10 cellular contexts compared by ENCODE assay signal in the genomic region with DNA sequence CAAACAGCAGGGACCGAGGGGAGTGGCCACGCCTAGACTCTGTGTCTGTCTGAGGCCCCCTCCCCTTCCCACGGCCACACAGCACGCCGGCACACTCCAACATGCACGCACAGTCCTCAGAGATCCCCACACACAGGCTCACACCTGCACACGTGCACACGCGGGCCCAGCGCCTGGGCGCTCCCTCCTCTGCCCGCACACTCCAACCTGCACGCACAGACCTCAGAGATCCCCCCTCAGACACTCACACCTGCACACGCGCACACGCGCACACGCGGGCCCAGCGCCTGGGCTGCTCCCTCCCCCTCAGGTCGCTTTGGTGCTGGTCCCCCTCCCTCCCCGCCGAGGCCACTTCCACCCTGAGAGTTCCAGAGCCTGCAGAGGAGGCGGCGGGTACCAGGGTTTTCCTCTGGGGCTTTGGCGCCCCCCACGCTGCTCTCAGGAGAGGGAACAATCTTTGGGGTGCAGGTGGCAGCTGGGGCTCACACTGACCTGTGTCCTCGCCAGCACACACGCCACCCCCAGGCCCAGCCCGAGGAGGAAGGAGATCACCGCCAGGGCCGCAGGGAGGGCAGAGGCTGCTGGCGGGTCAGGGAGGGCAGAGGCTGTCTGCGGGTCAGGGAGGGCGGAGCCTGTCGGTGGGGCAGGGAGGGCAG. TPM values are rescaled to one million over a fixed set of nuclear protein-coding genes. Genes with fewer than 3 reads are reported as not detected.
DNase-seq lines count a peak whose midpoint lies in the region; ATAC-seq and TF ChIP-seq lines count a peak whose summit lies in the region.
"Had no signal": no experiment of that assay in that cellular context is flagged by ENCODE, and none has a peak within 500 bp of the region (broad histone marks: within the 10 kb centered on the region; RNA-seq: fewer than 3 reads in every experiment).

No MANE protein-coding gene starts in this region.

- ATAC-seq in right lobe of liver = peak; percentile 43 to 63 (median 56)

- peak overlapping the region in 2 of 3 donors; percentile 2 to 47 for H3K4me3 ChIP-seq in breast epithelium
- H3K4me3 ChIP-seq in mammary epithelial cell (replicated peaks in 1 of 3; ENCODE audit: insufficient read depth in 1 of 3, low read depth in 2 of 3, low read length in 3 of 3) = no peak overlapping the region
- H3K4me3 ChIP-seq in right lobe of liver = no peak overlapping the region
- peak overlapping the region in 2 of 4 donors; percentile 1 to 4 for H3K4me3 ChIP-seq in transverse colon

- in situ Hi-C loops in mammary epithelial cell (cut with MboI; ENCODE audit: low sequenced_read_pairs in 2 of 2) (no loop called here), transverse colon (cut with MboI; ENCODE audit: low pct_ligation_motif_present in 1 of 4, low pct_unique_long_range_greater_than_20kb in 1 of 4, low sequenced_read_pairs in 3 of 4) (no loop called here)

- dilution Hi-C loops in mammary epithelial cell (cut with HindIII; ENCODE audit: low sequenced_read_pairs) = no loop called here

- BruUV-seq in mammary epithelial cell (replicated peaks; lab: Mats Ljungman, UMichigan) = no TSS peak

- TF ChIP-seq POLR2A in breast epithelium (IDR thresholded peaks at IDR 0.05) = no peak
- no peak for TF ChIP-seq POLR2A in right lobe of liver (IDR thresholded peaks at IDR 0.05)
- TF ChIP-seq POLR2A in transverse colon (IDR thresholded peaks at IDR 0.05) = peak; percentile 18
- TF ChIP-seq POLR2A in erythroblast (IDR thresholded peaks at IDR 0.05; ENCODE audit: low read length) = no peak

- H3K27me3 ChIP-seq in breast epithelium (peaks cover 14 to 34% of the 10 kb centered on the region in 2 donors), mammary epithelial cell (ENCODE audit: insufficient read depth, low read length) (no peaks in the 10 kb centered on the region), right lobe of liver (no peaks in the 10 kb centered on the region), transverse colon (peaks cover 35% of the 10 kb centered on the region)

- H2AFZ ChIP-seq in mammary epithelial cell (ENCODE audit: low read depth, low read length) = no peak overlapping the region

- H3K36me3 ChIP-seq in breast epithelium (no peaks in the 10 kb centered on the region), mammary epithelial cell (ENCODE audit: insufficient read depth, low read length) (no peaks in the 10 kb centered on the region), right lobe of liver (no peaks in the 10 kb centered on the region), transverse colon (no peaks in the 10 kb centered on the region)

- H3K79me2 ChIP-seq in mammary epithelial cell (ENCODE audit: insufficient read depth, low read length) = no peaks in the 10 kb centered on the region

- no peak overlapping the region for H3K9ac ChIP-seq in mammary epithelial cell (ENCODE audit: insufficient read depth, low read length)

- no peaks in the 10 kb centered on the region for H4K20me1 ChIP-seq in mammary epithelial cell (ENCODE audit: insufficient read depth, low read length)

- 31% methylated on average over 8 of the region's 36 CpGs for WGBS in mammary epithelial cell (ENCODE audit: low coverage, missing lambda C conversion rate)
- 8% methylated on average over 9 of the region's 36 CpGs for WGBS in right lobe of liver (ENCODE audit: insufficient coverage, low coverage, low lambda C conversion rate, missing lambda C conversion rate)
- 11% methylated on average over 25 of the region's 36 CpGs; no CpG with 5 or more reads in 1 of the 2 donors for WGBS in transverse colon (ENCODE audit: low coverage in 1 of 2), 2 donors

- TF ChIP-seq CTCF in breast epithelium (IDR thresholded peaks at IDR 0.05) = no peak
- TF ChIP-seq CTCF in mammary epithelial cell (conservative IDR thresholded peaks at IDR 0.05 in 1 of 2, IDR thresholded peaks at IDR 0.05 in 1 of 2; ENCODE audit: extremely low read depth in 1 of 2, insufficient read depth in 1 of 2, low read depth in 1 of 2, low read length in 2 of 2) = no peak
- no peak for TF ChIP-seq CTCF in right lobe of liver (IDR thresholded peaks at IDR 0.05)
- no peak for TF ChIP-seq CTCF in transverse colon (IDR thresholded peaks at IDR 0.05)

- DNase-seq in breast epithelium (ENCODE audit: low spot score in 2 of 2) (no peak), mammary epithelial cell (no peak), right lobe of liver (no peak), transverse colon (no peak), erythroblast (lab: John Stamatoyannopoulos, UW) (no peak), DMS79 (lab: John Stamatoyannopoulos, UW) (no peak), NCI-H524 treated with DMSO at 0.1 percent for 48 hours (lab: John Stamatoyannopoulos, UW) (no peak)
- DNase-seq in activated naive CD4-positive, alpha-beta T cell treated with anti-CD3 and anti-CD28 coated beads, Interleukin-2, amount 50 U/mL, for 16 hours = peak; percentile 58
- DNase-seq: C1 segment of cervical spinal cord had no signal

- H3K9me3 ChIP-seq in breast epithelium (no peaks in the 10 kb centered on the region), mammary epithelial cell (replicated peaks; ENCODE audit: insufficient read depth, low read length) (peaks cover 7% of the 10 kb centered on the region), right lobe of liver (no peaks in the 10 kb centered on the region), transverse colon (no peaks in the 10 kb centered on the region)

- H3K4me2 ChIP-seq in mammary epithelial cell (ENCODE audit: insufficient read depth, low read depth, low read length) = no peak overlapping the region

- no peak for TF ChIP-seq EP300 in transverse colon (IDR thresholded peaks at IDR 0.05; ENCODE audit: low read depth)

- H3K27ac ChIP-seq in breast epithelium = no peak overlapping the region
- no peak overlapping the region for H3K27ac ChIP-seq in mammary epithelial cell (ENCODE audit: insufficient read depth, low read depth, low read length)
- no peak overlapping the region for H3K27ac ChIP-seq in right lobe of liver
- H3K27ac ChIP-seq in transverse colon = peak overlapping the region in 1 of 4 donors; percentile 22

- intact Hi-C loops in breast epithelium (cut with DNase I; ENCODE audit: low total_unique reads) (no loop called here), mammary epithelial cell (cut with micrococcal nuclease) (no loop called here), right lobe of liver (cut with DNase I) (loop anchor here in 1 of 2 donors (5.0 kb wide), 1 partner anchor 79 kb away; no protein-coding TSS in a partner anchor), transverse colon (cut with DNase I; ENCODE audit: low total_unique reads) (no loop called here)

- CTCF ChIA-PET in mammary epithelial cell (lab: Charles Lee; ENCODE audit: low non-redundant PET) = no interaction called here

- H3K4me1 ChIP-seq in breast epithelium (no peaks in the 10 kb centered on the region), mammary epithelial cell (ENCODE audit: insufficient read depth, low read length) (peaks cover 2% of the 10 kb centered on the region), right lobe of liver (no peaks in the 10 kb centered on the region), transverse colon (peaks cover 0 to 10% (median 5%) of the 10 kb centered on the region in 4 donors)

RNA-seq across cellular contexts. Expression of a gene that starts 1.6 kb away (rescaled TPM):
- 1 to 10 TPM in 2 of 3 donors, not detected in 1; 1.3 to 1.8 TPM for total RNA-seq in breast epithelium
- not detected for total RNA-seq in mammary epithelial cell
- not detected for polyA plus RNA-seq in mammary epithelial cell
- not detected for polyA minus RNA-seq in mammary epithelial cell
- total RNA-seq in right lobe of liver = 1 to 10 TPM in 4 of 6 experiments, under 1 TPM in 2; 0.31 to 3.2 (median 1.3) TPM
- total RNA-seq in transverse colon = 1 to 10 TPM; 6.1 to 9.7 (median 7.4) TPM
- total RNA-seq: NCI-H460 had no signal

RNA-seq across cellular contexts. Expression of a gene that starts 17.7 kb away (rescaled TPM):
- total RNA-seq in breast epithelium = 10 to 100 TPM; 11.5 to 23.9 (median 16.2) TPM
- total RNA-seq in mammary epithelial cell = 1 to 10 TPM; 2.7 to 3.5 TPM
- 3.0 TPM for polyA plus RNA-seq in mammary epithelial cell
- polyA minus RNA-seq in mammary epithelial cell = 2.4 TPM
- 1 to 10 TPM; 3.9 to 7.4 (median 5.8) TPM for total RNA-seq in right lobe of liver
- 100 to 1,000 TPM in 2 of 4 donors, 10 to 100 TPM in 1, 1 to 10 TPM in 1; 5.8 to 127 (median 107) TPM for total RNA-seq in transverse colon

RNA-seq across cellular contexts. Expression of a gene that starts 42.3 kb away (rescaled TPM):
- total RNA-seq in breast epithelium = 10 to 100 TPM; 50.7 to 85.9 (median 75.2) TPM
- 100 to 1,000 TPM in 1 of 2 donors, 10 to 100 TPM in 1; 68.7 to 163 TPM for total RNA-seq in mammary epithelial cell
- polyA plus RNA-seq in mammary epithelial cell = 146 TPM
- polyA minus RNA-seq in mammary epithelial cell = 216 TPM
- 10 to 100 TPM; 32.7 to 73.0 (median 45.9) TPM for total RNA-seq in right lobe of liver
- 100 to 1,000 TPM in 2 of 4 donors, 10 to 100 TPM in 2; 86.0 to 230 (median 148) TPM for total RNA-seq in transverse colon

RNA-seq across cellular contexts. Expression of a gene that starts 43.2 kb away (rescaled TPM):
- not detected for total RNA-seq in breast epithelium
- total RNA-seq in mammary epithelial cell = not detected
- polyA plus RNA-seq in mammary epithelial cell = not detected
- not detected for polyA minus RNA-seq in mammary epithelial cell
- not detected for total RNA-seq in right lobe of liver
- not detected for total RNA-seq in transverse colon

RNA-seq across cellular contexts. Expression of a gene that starts 55.7 kb away (rescaled TPM):
- under 1 TPM in 1 of 3 donors, not detected in 2; 0.33 TPM for total RNA-seq in breast epithelium
- not detected for total RNA-seq in mammary epithelial cell
- polyA plus RNA-seq in mammary epithelial cell = not detected
- polyA minus RNA-seq in mammary epithelial cell = not detected
- total RNA-seq in right lobe of liver = not detected
- total RNA-seq in transverse colon = under 1 TPM in 1 of 4 donors, not detected in 3; 0.48 TPM
- total RNA-seq: NCI-H460 had no signal

Comparison
In these comparisons a context has a peak if more than half of its experiments do, and no peak if none do; other contexts are left out.
1. H3K4me3 ChIP-seq: peak in breast epithelium (2 of 3); none in mammary epithelial cell (0 of 3) and right lobe of liver (0 of 3).